24 cellular contexts compared by ENCODE assay signal in the genomic region with DNA sequence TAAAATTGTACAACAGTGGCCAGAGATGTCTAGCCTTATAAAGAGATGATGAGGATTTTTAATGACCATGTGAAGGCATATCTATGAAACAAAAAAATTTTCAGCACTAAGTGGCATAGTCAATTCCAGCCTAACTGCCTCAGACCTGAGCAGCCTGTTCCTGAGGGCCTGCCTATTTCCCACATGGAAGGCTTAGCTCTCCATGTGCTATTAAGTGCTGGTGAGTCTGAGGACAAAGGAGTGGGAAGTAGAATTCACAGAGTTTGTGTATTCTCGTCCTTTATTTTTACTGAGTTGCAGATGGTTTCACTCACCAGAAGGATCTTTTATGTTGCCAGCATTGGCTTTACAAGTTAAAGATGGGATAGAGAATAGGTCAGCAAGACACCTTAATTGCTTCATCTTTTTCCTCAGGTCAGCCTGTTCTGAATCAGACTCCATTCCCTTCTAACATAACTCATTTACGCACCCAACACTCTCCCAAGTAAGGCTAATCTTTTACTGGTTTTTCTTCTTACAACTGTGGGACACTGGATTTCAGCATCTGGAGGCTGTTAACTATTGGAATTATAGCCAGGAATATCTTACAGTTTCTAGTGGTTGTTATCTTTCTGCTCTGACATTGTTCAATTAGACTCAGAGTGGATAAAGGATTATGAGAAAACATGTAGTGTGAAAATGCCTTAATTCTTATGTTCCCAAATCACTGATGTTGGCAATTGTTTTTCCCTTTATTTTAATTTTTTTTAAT.
"Had no signal": no experiment of that assay in that cellular context is flagged by ENCODE, and none has a peak within 500 bp of the region (broad histone marks: within the 10 kb centered on the region; RNA-seq: fewer than 3 reads in every experiment).

No MANE protein-coding gene starts in this region.

- H3K4me3 ChIP-seq: coronary artery, esophagus muscularis mucosa, hepatocyte, lower lobe of right lung, prostate gland, spleen, tibial nerve, upper lobe of right lung had no signal

- H3K4me1 ChIP-seq: foreskin keratinocyte, lower lobe of right lung, parathyroid adenoma, prostate gland, spleen, tibial nerve, upper lobe of right lung had no signal

- H3K27ac Mint-ChIP-seq: memory B cell; natural killer cell treated with Interleukin-12 subunit alpha and Interleukin-12 subunit beta and Interleukin-15 and Interleukin-18, amount 100 ng/mL, for 72 hours; stimulated activated memory B cell treated with anti-CD40 and anti-IgM and Interleukin-4, amounts not matched to agents 10 μg/mL and 1 μg/mL and 100 μg/mL, for 72 hours; stimulated activated naive CD8-positive, alpha-beta T cell treated with anti-CD3 and anti-CD28 coated beads, Interleukin-15, Interleukin-2, amounts not matched to agents 100 ng/mL and 50 ng/mL, for 24 hours had no signal

- H3K27me3 Mint-ChIP-seq: natural killer cell treated with Interleukin-12 subunit alpha and Interleukin-12 subunit beta and Interleukin-15 and Interleukin-18, amount 100 ng/mL, for 72 hours; stimulated activated memory B cell treated with anti-CD40 and anti-IgM and Interleukin-4, amounts not matched to agents 10 μg/mL and 1 μg/mL and 100 μg/mL, for 72 hours; stimulated activated naive CD8-positive, alpha-beta T cell treated with anti-CD3 and anti-CD28 coated beads, Interleukin-15, Interleukin-2, amounts not matched to agents 100 ng/mL and 50 ng/mL, for 24 hours had no signal

- H3K4me3 Mint-ChIP-seq: memory B cell; natural killer cell treated with Interleukin-12 subunit alpha and Interleukin-12 subunit beta and Interleukin-15 and Interleukin-18, amount 100 ng/mL, for 72 hours; stimulated activated memory B cell treated with anti-CD40 and anti-IgM and Interleukin-4, amounts not matched to agents 10 μg/mL and 1 μg/mL and 100 μg/mL, for 72 hours; stimulated activated naive CD8-positive, alpha-beta T cell treated with anti-CD3 and anti-CD28 coated beads, Interleukin-15, Interleukin-2, amounts not matched to agents 100 ng/mL and 50 ng/mL, for 24 hours had no signal

- ATAC-seq: foreskin keratinocyte; left lobe of liver; lower lobe of right lung; natural killer cell treated with Interleukin-12 subunit alpha and Interleukin-12 subunit beta and Interleukin-15 and Interleukin-18, amount 100 ng/mL, for 72 hours; sciatic nerve; stimulated activated memory B cell treated with anti-CD40 and anti-IgM and Interleukin-4, amounts not matched to agents 10 μg/mL and 1 μg/mL and 100 μg/mL, for 72 hours; upper lobe of right lung had no signal

- H3K4me2 ChIP-seq: hepatocyte had no signal

- H3K36me3 ChIP-seq: esophagus muscularis mucosa, lower lobe of right lung, prostate gland, spleen, tibial nerve, upper lobe of right lung had no signal

- H3K27me3 ChIP-seq: esophagus muscularis mucosa, foreskin keratinocyte, hepatocyte, spleen, tibial nerve, upper lobe of right lung had no signal

- H3K4me1 Mint-ChIP-seq: stimulated activated memory B cell treated with anti-CD40 and anti-IgM and Interleukin-4, amounts not matched to agents 10 μg/mL and 1 μg/mL and 100 μg/mL, for 72 hours had no signal

- H3K36me3 Mint-ChIP-seq: natural killer cell treated with Interleukin-12 subunit alpha and Interleukin-12 subunit beta and Interleukin-15 and Interleukin-18, amount 100 ng/mL, for 72 hours; stimulated activated memory B cell treated with anti-CD40 and anti-IgM and Interleukin-4, amounts not matched to agents 10 μg/mL and 1 μg/mL and 100 μg/mL, for 72 hours had no signal

- DNase-seq: central memory CD4-positive, alpha-beta T cell; effector CD4-positive, alpha-beta T cell; foreskin keratinocyte; islet precursor cell; lower lobe of right lung; midbrain; spleen; stimulated activated CD4-positive, alpha-beta T cell treated with anti-CD3 and anti-CD28 coated beads, Interleukin-15, amount 100 ng/mL, for 24 hours; stimulated activated CD4-positive, alpha-beta T cell treated with anti-CD3 and anti-CD28 coated beads, Interleukin-1b, Interleukin-23, amount 100 ng/mL, for 48 hours; stimulated activated CD4-positive, alpha-beta T cell treated with anti-CD3 and anti-CD28 coated beads, Interleukin-4, amount 100 ng/mL, for 24 hours; upper lobe of right lung had no signal

- H3K79me2 ChIP-seq: hepatocyte, parathyroid adenoma had no signal

- H2AFZ ChIP-seq: hepatocyte, parathyroid adenoma had no signal

- H3K9me3 ChIP-seq: esophagus muscularis mucosa, lower lobe of right lung, prostate gland, spleen, tibial nerve, upper lobe of right lung had no signal

- H3K9me3 Mint-ChIP-seq: memory B cell; stimulated activated memory B cell treated with anti-CD40 and anti-IgM and Interleukin-4, amounts not matched to agents 10 μg/mL and 1 μg/mL and 100 μg/mL, for 72 hours; stimulated activated naive CD8-positive, alpha-beta T cell treated with anti-CD3 and anti-CD28 coated beads, Interleukin-15, Interleukin-2, amounts not matched to agents 100 ng/mL and 50 ng/mL, for 24 hours had no signal

- H3K27ac ChIP-seq: coronary artery, epithelial cell of prostate, esophagus muscularis mucosa, foreskin keratinocyte, hepatocyte, lower lobe of right lung, parathyroid adenoma, prostate gland, spleen, tibial nerve, upper lobe of right lung had no signal

- H3K9ac ChIP-seq: parathyroid adenoma had no signal
